In the genomic region with DNA sequence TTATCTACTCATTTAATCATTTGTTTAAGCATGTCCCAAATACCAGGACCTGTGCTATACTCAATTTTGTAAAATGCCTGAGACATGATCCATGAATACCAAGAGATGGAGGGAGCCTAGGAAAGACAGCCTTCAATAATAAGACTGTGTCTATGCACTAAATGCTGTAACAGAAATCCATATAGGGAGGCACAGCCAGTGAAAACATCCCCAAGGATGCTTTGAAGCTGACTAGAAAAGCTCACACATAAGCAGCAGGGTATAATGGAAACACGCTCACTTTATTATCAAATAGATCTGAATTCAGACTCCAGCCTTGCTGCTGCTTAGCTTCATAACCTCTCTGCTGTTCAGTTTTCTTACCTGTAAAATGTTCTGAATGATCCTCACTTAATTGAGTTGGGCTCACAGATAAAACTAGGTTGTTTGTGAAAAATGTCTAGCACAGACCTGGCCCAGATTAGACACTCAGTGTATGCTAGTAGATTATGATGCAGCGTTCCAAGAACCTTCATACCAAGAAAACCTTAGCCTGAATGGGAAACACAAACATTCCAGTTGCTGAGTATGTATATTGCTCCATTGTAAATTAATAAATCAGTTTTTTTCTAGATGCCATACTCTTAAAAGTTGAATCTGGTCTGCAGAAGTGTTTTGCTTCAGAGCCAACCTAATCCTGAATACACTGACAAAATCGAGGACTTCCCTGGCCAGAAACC, we compare ENCODE assay signal across 14 cellular contexts. TPM values are rescaled to one million over a fixed set of nuclear protein-coding genes. Genes with fewer than 3 reads are reported as not detected.
DNase-seq lines count a peak whose midpoint lies in the region; ATAC-seq, FAIRE-seq and TF ChIP-seq lines count a peak whose summit lies in the region.
"Had no signal": no experiment of that assay in that cellular context is flagged by ENCODE, and none has a peak within 500 bp of the region (broad histone marks: within the 10 kb centered on the region; RNA-seq: fewer than 3 reads in every experiment).

No MANE protein-coding gene starts in this region.

- no peak for ATAC-seq in left cardiac atrium

- peak overlapping the region; percentile 89 for H3K4me2 ChIP-seq in osteoblast (ENCODE audit: insufficient read depth, low read length)

- intact Hi-C loops in left cardiac atrium (cut with DNase I): no loop called here

- no peaks in the 10 kb centered on the region for H3K9me3 ChIP-seq in right atrium auricular region
- H3K9me3 ChIP-seq in osteoblast (ENCODE audit: low read depth, low read length): no peaks in the 10 kb centered on the region

- peak overlapping the region; percentile 71 to 78 for H3K27ac ChIP-seq in right atrium auricular region
- peak overlapping the region; percentile 65 to 85 for H3K27ac ChIP-seq in coronary artery
- peak overlapping the region; percentile 98 for H3K27ac ChIP-seq in osteoblast (ENCODE audit: low read depth, low read length)

- H2AFZ ChIP-seq in osteoblast (ENCODE audit: low read length): no peak overlapping the region

- H4K20me1 ChIP-seq in osteoblast (ENCODE audit: insufficient read depth, low read length): no peaks in the 10 kb centered on the region

- DNase-seq in right atrium auricular region (ENCODE audit: low spot score): no peak
- no peak for DNase-seq in left cardiac atrium
- no peak for DNase-seq in coronary artery (ENCODE audit: low spot score)
- DNase-seq in osteoblast (ENCODE audit: insufficient read length, low spot score, missing footprints): peak; percentile 38
- no peak for DNase-seq in NOMO-1 treated with dmso at 0.1 percent for 144 hours (lab: John Stamatoyannopoulos, UW; ENCODE audit: unreplicated experiment)
- DNase-seq in hepatic stellate cell (ENCODE audit: low spot score): no peak
- no peak for DNase-seq in frontal cortex (ENCODE audit: low spot score in 2 of 2)
- no peak for DNase-seq in dedifferentiated amniotic fluid mesenchymal stem cell (ENCODE audit: extremely low spot score)
- DNase-seq: activated CD4-positive, alpha-beta memory T cell treated with anti-CD3 and anti-CD28 coated beads, Interleukin-2, amount 10 ng/mL, durations not matched to agents 7 days and 5 days; NCI-H524; retina had no signal

- H3K36me3 ChIP-seq in right atrium auricular region: no peaks in the 10 kb centered on the region
- H3K36me3 ChIP-seq in osteoblast (ENCODE audit: insufficient read depth, low read length): no peaks in the 10 kb centered on the region

- H3K4me3 ChIP-seq in right atrium auricular region (no peak overlapping the region), coronary artery (no peak overlapping the region), osteoblast (ENCODE audit: insufficient read depth, low read length) (peak overlapping the region; percentile 19)

- H3K4me1 ChIP-seq in right atrium auricular region: peaks cover 0 to 44% of the 10 kb centered on the region in 2 donors
- H3K4me1 ChIP-seq in osteoblast (ENCODE audit: insufficient read depth, low read length): peaks cover 44% of the 10 kb centered on the region

- H3K27me3 ChIP-seq in right atrium auricular region (no peaks in the 10 kb centered on the region), osteoblast (ENCODE audit: insufficient read depth, low read length) (no peaks in the 10 kb centered on the region)

- H3K79me2 ChIP-seq in osteoblast (ENCODE audit: insufficient read depth, low read length): peaks cover 9% of the 10 kb centered on the region

- FAIRE-seq in frontal cortex (lab: Jason Lieb, UNC): no peak
- FAIRE-seq: H1 had no signal

- TF ChIP-seq CTCF in right atrium auricular region (IDR thresholded peaks at IDR 0.05): no peak
- no peak for TF ChIP-seq CTCF in coronary artery (IDR thresholded peaks at IDR 0.05)
- TF ChIP-seq CTCF in osteoblast (IDR thresholded peaks at IDR 0.05; ENCODE audit: extremely low read depth, low read depth, low read length): no peak

RNA-seq across cellular contexts. Expression of a gene that starts 3.7 kb away (rescaled TPM):
- total RNA-seq in right atrium auricular region: 10 to 100 TPM; 20.2 to 57.8 TPM
- 10 to 100 TPM; 34.4 to 47.2 TPM for total RNA-seq in left cardiac atrium
- 76.0 and 77.4 TPM in 2 replicates for total RNA-seq in osteoblast
- 16.3 TPM for total RNA-seq in frontal cortex
- total RNA-seq: activated CD4-positive, alpha-beta memory T cell treated with anti-CD3 and anti-CD28 coated beads, Interleukin-2, amount 10 ng/mL, durations not matched to agents 7 days and 5 days; activated T-helper 1 cell treated with anti-CD3 and anti-CD28 coated beads, Interleukin-12 subunit alpha, Interleukin-12 subunit beta, Interleukin-2, Interleukin-4 antibody, amounts not matched to agents 30 ng/mL and 10 ng/mL and 1 ng/mL, durations not matched to agents 14 hours and 24 hours and 36 hours; OCI-LY7 had no signal

RNA-seq across cellular contexts. Expression of a gene that starts 34.5 kb away (rescaled TPM):
- total RNA-seq in right atrium auricular region (1 to 10 TPM; 3.1 to 6.3 TPM), left cardiac atrium (1 to 10 TPM; 3.2 to 3.6 TPM), osteoblast (1.1 and 1.8 TPM in 2 replicates), frontal cortex (7.3 TPM)
- total RNA-seq: activated T-helper 1 cell treated with anti-CD3 and anti-CD28 coated beads, Interleukin-12 subunit alpha, Interleukin-12 subunit beta, Interleukin-2, Interleukin-4 antibody, amounts not matched to agents 30 ng/mL and 10 ng/mL and 1 ng/mL, durations not matched to agents 14 hours and 24 hours and 36 hours; OCI-LY7 had no signal

RNA-seq across cellular contexts. Expression of a gene that starts 34.9 kb away (rescaled TPM):
- total RNA-seq in right atrium auricular region: 10 to 100 TPM; 23.4 to 35.3 TPM
- total RNA-seq in left cardiac atrium: 10 to 100 TPM; 33.0 to 33.1 TPM
- 13.0 and 18.1 TPM in 2 replicates for total RNA-seq in osteoblast
- 145 TPM for total RNA-seq in frontal cortex
- total RNA-seq: activated CD4-positive, alpha-beta memory T cell treated with anti-CD3 and anti-CD28 coated beads, Interleukin-2, amount 10 ng/mL, durations not matched to agents 7 days and 5 days; activated T-helper 1 cell treated with anti-CD3 and anti-CD28 coated beads, Interleukin-12 subunit alpha, Interleukin-12 subunit beta, Interleukin-2, Interleukin-4 antibody, amounts not matched to agents 30 ng/mL and 10 ng/mL and 1 ng/mL, durations not matched to agents 14 hours and 24 hours and 36 hours; OCI-LY7 had no signal
